29 cellular contexts compared by ENCODE assay signal in genomic region chr2:16324544-16324937, GRCh38.
"Had no signal": no experiment of that assay in that cellular context is flagged by ENCODE, and none has a peak within 500 bp of the region (broad histone marks: within the 10 kb centered on the region; RNA-seq: fewer than 3 reads in every experiment).

No MANE protein-coding gene starts in this region.

- H3K27ac ChIP-seq: left lung, lower lobe of right lung, neural progenitor cell, ovary, right atrium auricular region, right lobe of liver, testis, thyroid gland, transverse colon, upper lobe of right lung had no signal

- H3K9ac ChIP-seq: neural progenitor cell had no signal

- H3K9me3 Mint-ChIP-seq: immature natural killer cell; natural killer cell; nephron progenitor cell; neural progenitor cell; stimulated activated memory B cell treated with anti-CD40 and anti-IgM and Interleukin-4, amounts not matched to agents 10 μg/mL and 1 μg/mL and 100 μg/mL, for 72 hours; stimulated activated naive CD8-positive, alpha-beta T cell treated with anti-CD3 and anti-CD28 coated beads, Interleukin-15, amount 100 ng/mL, for 72 hours had no signal

- H3K27ac Mint-ChIP-seq: immature natural killer cell; natural killer cell; progenitor cell of endocrine pancreas; stimulated activated memory B cell treated with anti-CD40 and anti-IgM and Interleukin-4, amounts not matched to agents 10 μg/mL and 1 μg/mL and 100 μg/mL, for 72 hours; stimulated activated naive CD8-positive, alpha-beta T cell treated with anti-CD3 and anti-CD28 coated beads, Interleukin-15, amount 100 ng/mL, for 72 hours had no signal

- DNase-seq: immature natural killer cell; kidney; left colon; left lung; lower lobe of right lung; mammary epithelial cell; mesenchymal stem cell; natural killer cell; nephron progenitor cell; ovary; right lobe of liver; stimulated activated CD4-positive, alpha-beta T cell treated with anti-CD3 and anti-CD28 coated beads, Interleukin-1b, Interleukin-23, amount 100 ng/mL, for 48 hours; stimulated activated CD4-positive, alpha-beta T cell treated with anti-CD3 and anti-CD28 coated beads, Interleukin-2, amount 100 ng/mL, for 48 hours; stimulated activated CD4-positive, alpha-beta T cell treated with anti-CD3 and anti-CD28 coated beads, Interleukin-4, amount 100 ng/mL, for 4 hours; stimulated activated CD8-positive, alpha-beta memory T cell treated with anti-CD3 and anti-CD28 coated beads, Interleukin-4, amount 100 ng/mL, for 48 hours; stimulated activated naive CD4-positive, alpha-beta T cell treated with Interleukin-2 at 50 U/mL for 16 hours; stimulated activated naive CD8-positive, alpha-beta T cell treated with anti-CD3 and anti-CD28 coated beads, Interleukin-15, amount 100 ng/mL, for 72 hours; substantia nigra; testis; thyroid gland; transverse colon; upper lobe of right lung had no signal

- H3K4me3 ChIP-seq: left lung, lower lobe of right lung, neural progenitor cell, ovary, right atrium auricular region, right lobe of liver, smooth muscle cell, testis, thyroid gland, transverse colon, upper lobe of right lung had no signal

- H3K4me1 Mint-ChIP-seq: immature natural killer cell; natural killer cell; stimulated activated memory B cell treated with anti-CD40 and anti-IgM and Interleukin-4, amounts not matched to agents 10 μg/mL and 1 μg/mL and 100 μg/mL, for 72 hours; stimulated activated naive CD8-positive, alpha-beta T cell treated with anti-CD3 and anti-CD28 coated beads, Interleukin-15, amount 100 ng/mL, for 72 hours had no signal

- H3K9me3 ChIP-seq: left lung, lower lobe of right lung, ovary, right atrium auricular region, right lobe of liver, testis, thyroid gland, transverse colon, upper lobe of right lung had no signal

- H3K4me1 ChIP-seq: left lung, lower lobe of right lung, right atrium auricular region, right lobe of liver, testis, thyroid gland, transverse colon, upper lobe of right lung had no signal

- H3K36me3 ChIP-seq: left lung, lower lobe of right lung, neural progenitor cell, ovary, right atrium auricular region, right lobe of liver, thyroid gland, transverse colon, upper lobe of right lung had no signal

- H2AFZ ChIP-seq: neural progenitor cell had no signal

- H3K4me2 ChIP-seq: neural progenitor cell, smooth muscle cell had no signal

- H3K27me3 Mint-ChIP-seq: stimulated activated naive CD8-positive, alpha-beta T cell treated with anti-CD3 and anti-CD28 coated beads, Interleukin-15, amount 100 ng/mL, for 72 hours had no signal

- H3K27me3 ChIP-seq: left lung, neural progenitor cell, ovary, right atrium auricular region, right lobe of liver, testis, thyroid gland, transverse colon, upper lobe of right lung had no signal

- ATAC-seq: left colon; left lung; lower lobe of right lung; natural killer cell; right lobe of liver; stimulated activated memory B cell treated with anti-CD40 and anti-IgM and Interleukin-4, amounts not matched to agents 10 μg/mL and 1 μg/mL and 100 μg/mL, for 72 hours; stimulated activated naive CD8-positive, alpha-beta T cell treated with anti-CD3 and anti-CD28 coated beads, Interleukin-15, amount 100 ng/mL, for 72 hours; upper lobe of right lung had no signal

- H3K36me3 Mint-ChIP-seq: immature natural killer cell; natural killer cell; neural progenitor cell; stimulated activated memory B cell treated with anti-CD40 and anti-IgM and Interleukin-4, amounts not matched to agents 10 μg/mL and 1 μg/mL and 100 μg/mL, for 72 hours had no signal

- H3K4me3 Mint-ChIP-seq: immature natural killer cell; natural killer cell; stimulated activated memory B cell treated with anti-CD40 and anti-IgM and Interleukin-4, amounts not matched to agents 10 μg/mL and 1 μg/mL and 100 μg/mL, for 72 hours; stimulated activated naive CD8-positive, alpha-beta T cell treated with anti-CD3 and anti-CD28 coated beads, Interleukin-15, amount 100 ng/mL, for 72 hours had no signal

- FAIRE-seq: islet of Langerhans, kidney, urothelium cell line had no signal
